Comparison of ENCODE assay signal across 31 cellular contexts in genomic region chr7:134353411-134353810, GRCh38.
"Had no signal": no experiment of that assay in that cellular context is flagged by ENCODE, and none has a peak within 500 bp of the region (broad histone marks: within the 10 kb centered on the region; RNA-seq: fewer than 3 reads in every experiment).

No MANE protein-coding gene starts in this region.

- H3K9me3 ChIP-seq: adrenal gland, body of pancreas, breast epithelium had no signal

- H3K4me1 ChIP-seq: adrenal gland, breast epithelium had no signal

- H3K36me3 ChIP-seq: adrenal gland, breast epithelium had no signal

- ATAC-seq: activated CD8-positive, alpha-beta T cell treated with anti-CD3 and anti-CD28 coated beads for 36 hours; activated T-helper 17 cell treated with anti-CD3 and anti-CD28 coated beads, Interleukin-2, amount 50 U/mL, for 72 hours; body of pancreas had no signal

- H3K4me3 ChIP-seq: adrenal gland, body of pancreas, breast epithelium had no signal

- FAIRE-seq: astrocyte had no signal

- H3K27me3 ChIP-seq: adrenal gland, body of pancreas, breast epithelium had no signal

- DNase-seq: activated CD4-positive, alpha-beta T cell treated with anti-CD3 and anti-CD28 coated beads, Interleukin-2, amount 10 ng/mL, durations not matched to agents 24 days and 14 days; activated CD4-positive, alpha-beta T cell treated with anti-CD3 and anti-CD28 coated beads, Interleukin-2, amount 50 U/mL, for 4 hours; activated CD8-positive, alpha-beta T cell treated with anti-CD3 and anti-CD28 coated beads for 36 hours; activated effector memory CD4-positive, alpha-beta T cell treated with anti-CD3 and anti-CD28 coated beads, Interleukin-2, amount 50 U/mL, for 16 hours; activated naive CD4-positive, alpha-beta T cell treated with Interleukin-2 at 50 U/mL for 16 hours; activated naive CD8-positive, alpha-beta T cell treated with anti-CD3 and anti-CD28 coated beads, Interleukin-2, amount 10 ng/mL, durations not matched to agents 7 days and 5 days; activated T-cell treated with anti-CD3 and anti-CD28 coated beads, Interleukin-2, amount 50 U/mL, for 1 hour; activated T-cell treated with anti-CD3 and anti-CD28 coated beads, Interleukin-2, amount 50 U/mL, for 72 hours; adrenal gland; body of pancreas; caudate nucleus; KG1; NCI-H1092 treated with DMSO at 0.1 percent for 48 hours; NCI-H1417; NCI-H146; NCI-H187; NCI-H2029 treated with DMSO at 0.1 percent for 48 hours; NCI-H2107; NCI-H2171; NCI-H510A; NCI-H526; NCI-H748 treated with DMSO at 0.1 percent for 48 hours; NK-92 treated with Interleukin-12 subunit alpha and Interleukin-12 subunit beta, amount 100 ng/mL, for 24 hours; Right ventricle myocardium superior; SW 1271; T-helper 1 cell; T-helper 2 cell; T-helper 9 cell had no signal

- H3K27ac ChIP-seq: adrenal gland, body of pancreas, breast epithelium had no signal
